Comparison of ENCODE assay signal across 1 cellular context in the genomic region with DNA sequence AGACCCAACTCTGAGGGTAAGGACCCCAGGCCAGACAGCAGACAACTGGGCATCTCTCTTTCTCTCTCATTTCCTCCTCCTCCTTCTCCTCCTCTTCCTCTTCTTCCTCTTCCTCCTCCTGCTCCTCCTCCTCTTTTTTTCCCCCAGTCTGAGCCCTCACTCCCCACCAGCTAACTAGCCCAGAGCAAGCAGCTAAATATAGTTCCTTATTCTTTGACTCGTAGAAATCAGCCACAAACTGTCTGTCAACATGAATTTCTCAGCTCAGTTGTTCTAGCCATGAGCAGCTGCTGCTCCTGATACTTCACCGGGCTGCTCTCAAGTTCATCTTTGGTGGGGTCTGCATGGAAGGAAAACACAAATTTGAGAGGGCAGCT.
TF ChIP-seq lines count a peak whose summit lies in the region.

No MANE protein-coding gene starts in this region.

TF ChIP-seq in HEK293, 187 proteins besides CTCF, POLR2A, EP300 and RAD21 (continued from another document):
- TF ChIP-seq, protein P1, sequence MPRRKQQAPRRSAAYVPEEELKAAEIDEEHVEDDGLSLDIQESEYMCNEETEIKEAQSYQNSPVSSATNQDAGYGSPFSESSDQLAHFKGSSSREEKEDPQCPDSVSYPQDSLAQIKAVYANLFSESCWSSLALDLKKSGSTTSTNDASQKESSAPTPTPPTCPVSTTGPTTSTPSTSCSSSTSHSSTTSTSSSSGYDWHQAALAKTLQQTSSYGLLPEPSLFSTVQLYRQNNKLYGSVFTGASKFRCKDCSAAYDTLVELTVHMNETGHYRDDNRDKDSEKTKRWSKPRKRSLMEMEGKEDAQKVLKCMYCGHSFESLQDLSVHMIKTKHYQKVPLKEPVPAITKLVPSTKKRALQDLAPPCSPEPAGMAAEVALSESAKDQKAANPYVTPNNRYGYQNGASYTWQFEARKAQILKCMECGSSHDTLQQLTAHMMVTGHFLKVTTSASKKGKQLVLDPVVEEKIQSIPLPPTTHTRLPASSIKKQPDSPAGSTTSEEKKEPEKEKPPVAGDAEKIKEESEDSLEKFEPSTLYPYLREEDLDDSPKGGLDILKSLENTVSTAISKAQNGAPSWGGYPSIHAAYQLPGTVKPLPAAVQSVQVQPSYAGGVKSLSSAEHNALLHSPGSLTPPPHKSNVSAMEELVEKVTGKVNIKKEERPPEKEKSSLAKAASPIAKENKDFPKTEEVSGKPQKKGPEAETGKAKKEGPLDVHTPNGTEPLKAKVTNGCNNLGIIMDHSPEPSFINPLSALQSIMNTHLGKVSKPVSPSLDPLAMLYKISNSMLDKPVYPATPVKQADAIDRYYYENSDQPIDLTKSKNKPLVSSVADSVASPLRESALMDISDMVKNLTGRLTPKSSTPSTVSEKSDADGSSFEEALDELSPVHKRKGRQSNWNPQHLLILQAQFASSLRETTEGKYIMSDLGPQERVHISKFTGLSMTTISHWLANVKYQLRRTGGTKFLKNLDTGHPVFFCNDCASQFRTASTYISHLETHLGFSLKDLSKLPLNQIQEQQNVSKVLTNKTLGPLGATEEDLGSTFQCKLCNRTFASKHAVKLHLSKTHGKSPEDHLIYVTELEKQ (tag by site-specific recombination; IDR thresholded peaks at IDR 0.05; ENCODE audit: borderline replicate concordance) = no peak
- TF ChIP-seq EGR2 (tag by site-specific recombination; IDR thresholded peaks at IDR 0.05; ENCODE audit: low read depth) = peak; percentile 55; the same call in 1 of the 2 replicates
TF ChIP-seq in HEK293: peak in this region for 3.
